13 cellular contexts compared by ENCODE assay signal in genomic region chr14:70709726-70710382, GRCh38.
A peak's percentile ranks its signal among the peaks of the same experiment; 100 is the strongest.
DNase-seq lines count a peak whose midpoint lies in the region; ATAC-seq and TF ChIP-seq lines count a peak whose summit lies in the region.
"Had no signal": no experiment of that assay in that cellular context is flagged by ENCODE, and none has a peak within 500 bp of the region (broad histone marks: within the 10 kb centered on the region; RNA-seq: fewer than 3 reads in every experiment).

No MANE protein-coding gene starts in this region.

- no peak for TF ChIP-seq CTCF in coronary artery (IDR thresholded peaks at IDR 0.05)

- no peak overlapping the region for H3K4me3 ChIP-seq in coronary artery

- intact Hi-C loops in left colon (cut with DNase I, micrococcal nuclease), result no loop called here

- peak; percentile 43 for ATAC-seq in left colon
- no peak for ATAC-seq in HG03378 (IDR thresholded peaks at IDR 0.05; ENCODE audit: unreplicated experiment)
- no peak for ATAC-seq in HG02610 (IDR thresholded peaks at IDR 0.05; ENCODE audit: unreplicated experiment)

- no peak overlapping the region for H3K27ac ChIP-seq in coronary artery
- H3K27ac ChIP-seq: brain microvascular endothelial cell had no signal

- peak; percentile 95 for DNase-seq in DMS153 (lab: John Stamatoyannopoulos, UW)
- DNase-seq in NCI-H1436 (lab: John Stamatoyannopoulos, UW), result peak; percentile 83
- peak; percentile 96 for DNase-seq in NCI-H748 treated with DMSO at 0.1 percent for 48 hours (lab: John Stamatoyannopoulos, UW)
- DNase-seq in left colon, result no peak
- no peak for DNase-seq in epidermal melanocyte (ENCODE audit: insufficient read length, low spot score)
- no peak for DNase-seq in coronary artery (ENCODE audit: low spot score)
- DNase-seq: ACHN, brain microvascular endothelial cell, EL, retina, SW 1271 had no signal

Comparison
In these comparisons a context has a peak if more than half of its experiments do, and no peak if none do; other contexts are left out.
1. DNase-seq: peak in DMS153 (single experiment), NCI-H1436 (single experiment) and NCI-H748 treated with DMSO at 0.1 percent for 48 hours (single experiment); none in left colon (0 of 2), epidermal melanocyte (single experiment) and coronary artery (single experiment).